Comparison of ENCODE assay signal across 16 cellular contexts in the genomic region with DNA sequence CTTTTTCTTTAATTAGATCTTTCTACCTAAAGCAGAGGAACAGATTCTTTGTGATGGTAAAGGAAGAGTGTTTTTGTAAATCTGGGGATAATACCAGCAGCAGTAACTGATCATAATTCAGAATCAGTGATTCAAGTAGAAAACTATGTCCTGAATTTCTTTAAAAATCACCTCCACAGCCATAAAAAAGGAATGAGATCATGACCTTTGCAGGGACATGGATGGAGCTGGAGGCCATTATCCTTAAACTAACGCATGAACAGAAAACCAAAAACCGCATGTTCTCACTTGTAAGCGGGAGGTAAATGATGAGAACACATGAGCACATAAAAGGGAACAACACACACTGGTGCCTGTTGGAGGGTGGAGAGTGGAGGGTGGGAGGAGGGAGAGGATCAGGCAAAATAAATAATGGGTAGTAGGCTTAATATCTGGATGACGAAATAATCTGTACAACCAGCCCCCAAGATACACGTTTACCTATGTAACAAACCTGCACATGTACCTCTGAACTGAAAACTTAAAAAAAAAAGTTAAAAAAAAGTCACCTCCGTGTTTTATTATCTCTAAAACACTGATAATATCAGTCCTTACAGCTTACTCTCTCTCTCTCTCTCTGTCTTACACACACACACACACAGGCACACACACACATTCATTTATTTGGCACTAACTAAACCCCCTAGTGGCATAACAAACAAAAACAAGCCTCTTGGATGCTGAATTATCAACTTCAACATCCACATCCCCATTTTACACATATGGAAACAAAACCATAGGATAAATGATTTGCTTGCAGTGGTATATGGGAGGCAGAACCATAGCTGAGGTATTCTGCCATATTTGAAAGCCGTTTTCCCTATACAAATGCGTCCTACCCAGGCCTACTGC. TPM values are rescaled to one million over a fixed set of nuclear protein-coding genes. Genes with fewer than 3 reads are reported as not detected.
DNase-seq lines count a peak whose midpoint lies in the region; ATAC-seq and TF ChIP-seq lines count a peak whose summit lies in the region.
"Had no signal": no experiment of that assay in that cellular context is flagged by ENCODE, and none has a peak within 500 bp of the region (broad histone marks: within the 10 kb centered on the region; RNA-seq: fewer than 3 reads in every experiment).

No MANE protein-coding gene starts in this region.

- no peak overlapping the region for H2AFZ ChIP-seq in OCI-LY7 (ENCODE audit: low read length)

- no peak overlapping the region for H3K4me2 ChIP-seq in OCI-LY7 (ENCODE audit: low read length)

- ATAC-seq in HG03460 (IDR thresholded peaks at IDR 0.05; ENCODE audit: unreplicated experiment) = no peak
- ATAC-seq: effector memory CD8-positive, alpha-beta T cell; sciatic nerve had no signal

- H3K36me3 ChIP-seq in OCI-LY7 (ENCODE audit: insufficient read depth, low read length) = no peaks in the 10 kb centered on the region

- H3K27ac ChIP-seq in C4-2B = no peak overlapping the region
- no peak overlapping the region for H3K27ac ChIP-seq in OCI-LY7 (ENCODE audit: low read depth, low read length, poor library complexity, severe bottlenecking)
- peak overlapping the region; percentile 72 for H3K27ac ChIP-seq in epithelial cell of prostate

- H3K4me3 ChIP-seq in GM12875 (ENCODE audit: low read depth, low read length) (no peak overlapping the region), OCI-LY7 (ENCODE audit: low read depth, low read length, poor library complexity, severe bottlenecking) (no peak overlapping the region)

- H3K79me2 ChIP-seq in OCI-LY7 (ENCODE audit: insufficient read depth, low read depth, low read length) = no peaks in the 10 kb centered on the region

- no peaks in the 10 kb centered on the region for H4K20me1 ChIP-seq in OCI-LY7 (ENCODE audit: insufficient read depth, low read length)

- intact Hi-C loops in OCI-LY7 (cut with micrococcal nuclease; ENCODE audit: unreplicated experiment) = no loop called here

- H3K9me2 ChIP-seq in OCI-LY7 (ENCODE audit: insufficient read depth, low read length) = no peaks in the 10 kb centered on the region

- CTCF ChIA-PET in OCI-LY7 (lab: Charles Lee; ENCODE audit: unreplicated experiment) = no interaction called here

- H3K4me1 ChIP-seq in OCI-LY7 (ENCODE audit: insufficient read depth, low read length, poor library complexity, severe bottlenecking) = no peaks in the 10 kb centered on the region

- no peaks in the 10 kb centered on the region for H3K9me3 ChIP-seq in OCI-LY7 (ENCODE audit: low read length)

- TF ChIP-seq CTCF in C4-2B (conservative IDR thresholded peaks at IDR 0.05) (peak; percentile 25; the same call in 1 of the 2 replicates), GM12875 (IDR thresholded peaks at IDR 0.05; ENCODE audit: borderline replicate concordance, insufficient read depth, low read depth, low read length) (peak; percentile 15; the same call in 1 of the 2 replicates), OCI-LY7 (conservative IDR thresholded peaks at IDR 0.05; ENCODE audit: low read length) (peak; percentile 51)

- DNase-seq in OCI-LY7 (ENCODE audit: low spot score) (no peak), epithelial cell of prostate (ENCODE audit: low read depth, low spot score) (no peak), SKM-1 treated with dmso at 0.1 percent for 144 hours (lab: John Stamatoyannopoulos, UW; ENCODE audit: unreplicated experiment) (no peak), putamen (ENCODE audit: low spot score) (no peak)
- no peak for DNase-seq in NK-92 treated with Interleukin-12 subunit alpha and Interleukin-12 subunit beta, amount 100 ng/mL, for 24 hours (lab: John Stamatoyannopoulos, UW)
- DNase-seq: activated T-cell treated with anti-CD3 and anti-CD28 coated beads for 4 hours; aorta; CD4-positive, alpha-beta memory T cell; effector memory CD8-positive, alpha-beta T cell; NCI-H1048 had no signal

- BruUV-seq in OCI-LY7 (replicated peaks; lab: Mats Ljungman, UMichigan) = no TSS peak

- POLR2A ChIA-PET in OCI-LY7 (lab: Charles Lee) = no interaction called here

RNA-seq across cellular contexts. Expression of a gene that starts 1.4 kb away (rescaled TPM):
- not detected in 2 replicates for total RNA-seq in OCI-LY7 (2014; rRNA removed; shearing (Covaris generic))
- not detected in 2 replicates for total RNA-seq in OCI-LY7 (2022)
- total RNA-seq: aorta; CD4-positive, alpha-beta memory T cell; sciatic nerve had no signal

RNA-seq across cellular contexts. Expression of a gene that starts 10.0 kb away (rescaled TPM):
- not detected in 2 replicates for total RNA-seq in OCI-LY7 (2014; rRNA removed; shearing (Covaris generic))
- total RNA-seq in OCI-LY7 (2022) = not detected in 2 replicates
- total RNA-seq: aorta; CD4-positive, alpha-beta memory T cell; left colon; sciatic nerve; subcutaneous adipose tissue had no signal

RNA-seq across cellular contexts. Expression of a gene that starts 52.7 kb away (rescaled TPM):
- 64.4 and 66.6 TPM in 2 replicates for total RNA-seq in OCI-LY7 (2014; rRNA removed; shearing (Covaris generic))
- total RNA-seq in OCI-LY7 (2022) = 72.1 and 76.4 TPM in 2 replicates
